9 cellular contexts compared by ENCODE assay signal in the genomic region with DNA sequence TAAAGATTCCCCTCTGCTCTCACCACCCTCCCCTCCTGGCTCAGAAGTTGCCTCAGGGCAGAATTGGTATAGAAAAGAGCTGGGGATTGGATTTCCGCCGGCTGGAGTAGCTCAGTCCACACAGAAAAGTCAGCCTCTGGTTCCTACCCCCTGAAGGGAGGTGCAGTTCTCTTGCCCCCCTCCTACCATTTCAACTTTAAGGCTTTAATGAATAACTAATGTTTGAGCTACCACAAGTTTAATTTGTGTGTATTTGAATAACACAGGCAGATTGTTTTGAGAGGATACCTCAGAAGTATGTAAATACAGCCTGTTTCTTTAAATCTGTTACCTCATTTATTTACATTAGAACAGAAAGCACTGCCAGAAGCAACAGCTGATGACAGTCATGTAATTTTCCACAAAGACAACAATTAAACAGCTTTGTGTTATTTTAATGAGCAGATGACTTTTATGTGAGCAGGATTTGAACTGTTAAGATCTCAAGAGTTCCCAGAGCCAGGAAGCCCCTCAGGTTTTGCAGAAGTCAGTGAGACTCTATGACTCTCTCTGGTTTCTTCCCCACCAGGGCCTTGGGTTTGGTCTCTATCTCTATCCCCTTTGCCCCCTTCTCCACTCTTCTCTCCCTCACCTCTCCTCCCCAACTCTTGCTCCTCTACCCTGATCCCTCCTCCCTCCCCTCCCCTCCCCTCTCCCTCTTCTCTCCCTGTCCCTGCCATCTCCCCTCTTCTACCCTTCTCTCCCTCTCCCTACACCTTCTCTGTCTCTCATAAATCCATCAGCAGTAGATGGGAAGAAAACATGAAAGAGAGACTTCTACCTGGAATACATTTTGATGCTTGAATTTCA. TPM values are rescaled to one million over a fixed set of nuclear protein-coding genes. Genes with fewer than 3 reads are reported as not detected.
DNase-seq lines count a peak whose midpoint lies in the region; ATAC-seq, FAIRE-seq and TF ChIP-seq lines count a peak whose summit lies in the region.
"Had no signal": no experiment of that assay in that cellular context is flagged by ENCODE, and none has a peak within 500 bp of the region (broad histone marks: within the 10 kb centered on the region; RNA-seq: fewer than 3 reads in every experiment).

No MANE protein-coding gene starts in this region.

- peak overlapping the region; percentile 65 to 87 for H3K27ac ChIP-seq in A549

- no peaks in the 10 kb centered on the region for H3K9me3 ChIP-seq in A549

- POLR2A ChIA-PET in A549 (lab: Yijun Ruan, JAX): no interaction called here

- peak overlapping the region; percentile 28 for H3K27ac Mint-ChIP-seq in activated T-helper 1 cell treated with anti-CD3 and anti-CD28 coated beads, Interleukin-12 subunit alpha, Interleukin-12 subunit beta, Interleukin-2, Interleukin-4 antibody, amounts not matched to agents 30 ng/mL and 10 ng/mL and 1 ng/mL, durations not matched to agents 14 hours and 24 hours and 36 hours

- peak overlapping the region; percentile 52 for H3K4me3 Mint-ChIP-seq in activated T-helper 1 cell treated with anti-CD3 and anti-CD28 coated beads, Interleukin-12 subunit alpha, Interleukin-12 subunit beta, Interleukin-2, Interleukin-4 antibody, amounts not matched to agents 30 ng/mL and 10 ng/mL and 1 ng/mL, durations not matched to agents 14 hours and 24 hours and 36 hours
- no peak overlapping the region for H3K4me3 Mint-ChIP-seq in activated T-cell treated with anti-CD3 and anti-CD28 coated beads, Interleukin-2, amount 50 U/mL, for 4 hours

- no peak overlapping the region for H3K4me3 ChIP-seq in A549

- TF ChIP-seq RAD21 in A549 (conservative IDR thresholded peaks at IDR 0.05 in 1 of 2, IDR thresholded peaks at IDR 0.05 in 1 of 2): no peak

- ATAC-seq in A549 (no peak), GM19023 (IDR thresholded peaks at IDR 0.05; ENCODE audit: unreplicated experiment) (no peak), GM21360 (IDR thresholded peaks at IDR 0.05; ENCODE audit: unreplicated experiment) (no peak)
- no peak for ATAC-seq in activated T-cell treated with anti-CD3 and anti-CD28 coated beads, Interleukin-2, amount 50 U/mL, for 4 hours

- H3K27me3 Mint-ChIP-seq in activated T-helper 1 cell treated with anti-CD3 and anti-CD28 coated beads, Interleukin-12 subunit alpha, Interleukin-12 subunit beta, Interleukin-2, Interleukin-4 antibody, amounts not matched to agents 30 ng/mL and 10 ng/mL and 1 ng/mL, durations not matched to agents 14 hours and 24 hours and 36 hours (ENCODE audit: insufficient read depth): no peaks in the 10 kb centered on the region
- no peaks in the 10 kb centered on the region for H3K27me3 Mint-ChIP-seq in activated T-cell treated with anti-CD3 and anti-CD28 coated beads, Interleukin-2, amount 50 U/mL, for 4 hours (ENCODE audit: low read depth)

- H3K4me1 ChIP-seq in A549: peaks cover 86% of the 10 kb centered on the region

- intact Hi-C loops in activated T-helper 1 cell treated with anti-CD3 and anti-CD28 coated beads, Interleukin-12 subunit alpha, Interleukin-12 subunit beta, Interleukin-2, Interleukin-4 antibody, amounts not matched to agents 30 ng/mL and 10 ng/mL and 1 ng/mL, durations not matched to agents 14 hours and 24 hours and 36 hours (cut with micrococcal nuclease): loop anchor here (10.0 kb wide), 1 partner anchor 929 kb away; no protein-coding TSS in a partner anchor

- H3K4me2 ChIP-seq in A549: peak overlapping the region; percentile 68

- peaks cover 90% of the 10 kb centered on the region for H3K4me1 Mint-ChIP-seq in activated T-helper 1 cell treated with anti-CD3 and anti-CD28 coated beads, Interleukin-12 subunit alpha, Interleukin-12 subunit beta, Interleukin-2, Interleukin-4 antibody, amounts not matched to agents 30 ng/mL and 10 ng/mL and 1 ng/mL, durations not matched to agents 14 hours and 24 hours and 36 hours (ENCODE audit: low read depth)
- peaks cover 58% of the 10 kb centered on the region for H3K4me1 Mint-ChIP-seq in activated T-cell treated with anti-CD3 and anti-CD28 coated beads, Interleukin-2, amount 50 U/mL, for 4 hours (ENCODE audit: low read depth)

- no peak for TF ChIP-seq CTCF in A549 (IDR thresholded peaks at IDR 0.05)

- CTCF ChIA-PET in A549 (lab: Yijun Ruan, JAX): no interaction called here

- H3K36me3 Mint-ChIP-seq in activated T-helper 1 cell treated with anti-CD3 and anti-CD28 coated beads, Interleukin-12 subunit alpha, Interleukin-12 subunit beta, Interleukin-2, Interleukin-4 antibody, amounts not matched to agents 30 ng/mL and 10 ng/mL and 1 ng/mL, durations not matched to agents 14 hours and 24 hours and 36 hours (ENCODE audit: low read depth): peaks cover 50% of the 10 kb centered on the region
- peaks cover 11% of the 10 kb centered on the region for H3K36me3 Mint-ChIP-seq in activated T-cell treated with anti-CD3 and anti-CD28 coated beads, Interleukin-2, amount 50 U/mL, for 4 hours (ENCODE audit: insufficient read depth)

- WGBS in A549 (ENCODE audit: missing lambda C conversion rate): 44% methylated on average over 2 of the region's 2 CpGs

- no peak for TF ChIP-seq POLR2A in A549 (IDR thresholded peaks at IDR 0.05; ENCODE audit: low read length)

- no peak for FAIRE-seq in A549 (lab: Jason Lieb, UNC)
- no peak for FAIRE-seq in RCC 7860 (lab: Jason Lieb, UNC)

- peak in 1 of 2 experiments; percentile 22 for DNase-seq in A549 (ENCODE audit: low read depth in 1 of 2, low spot score in 1 of 2)
- peak; percentile 73 for DNase-seq in M059J (ENCODE audit: low read depth)
- no peak for DNase-seq in activated T-helper 1 cell treated with anti-CD3 and anti-CD28 coated beads, Interleukin-12 subunit alpha, Interleukin-12 subunit beta, Interleukin-2, Interleukin-4 antibody, amounts not matched to agents 30 ng/mL and 10 ng/mL and 1 ng/mL, durations not matched to agents 14 hours and 24 hours and 36 hours (ENCODE audit: low spot score)
- peak; percentile 59 for DNase-seq in iris pigment epithelial cell (ENCODE audit: low read depth)
- DNase-seq in RCC 7860 (ENCODE audit: low spot score): no peak
- DNase-seq in activated T-cell treated with anti-CD3 and anti-CD28 coated beads, Interleukin-2, amount 50 U/mL, for 4 hours: no peak
- DNase-seq: activated CD8-positive, alpha-beta memory T cell treated with anti-CD3 and anti-CD28 coated beads, Interleukin-2, amount 50 U/mL, for 4 hours had no signal

- no peaks in the 10 kb centered on the region for H3K9me3 Mint-ChIP-seq in activated T-helper 1 cell treated with anti-CD3 and anti-CD28 coated beads, Interleukin-12 subunit alpha, Interleukin-12 subunit beta, Interleukin-2, Interleukin-4 antibody, amounts not matched to agents 30 ng/mL and 10 ng/mL and 1 ng/mL, durations not matched to agents 14 hours and 24 hours and 36 hours
- no peaks in the 10 kb centered on the region for H3K9me3 Mint-ChIP-seq in activated T-cell treated with anti-CD3 and anti-CD28 coated beads, Interleukin-2, amount 50 U/mL, for 4 hours

- TF ChIP-seq EP300 in A549 (IDR thresholded peaks at IDR 0.05): no peak; a peak in 1 of 5 replicates

TF ChIP-seq in A549, 52 proteins besides CTCF, POLR2A, EP300 and RAD21 (continues in another document):
- TF ChIP-seq NFE2L2 (conservative IDR thresholded peaks at IDR 0.05; ENCODE audit: low read length): no peak
- TF ChIP-seq TFCP2L1 (CRISPR knock-in tag; IDR thresholded peaks at IDR 0.05): no peak
- no peak for TF ChIP-seq KDM1A (IDR thresholded peaks at IDR 0.05; ENCODE audit: low read depth)
- TF ChIP-seq CHD4 (IDR thresholded peaks at IDR 0.05; ENCODE audit: borderline replicate concordance): no peak
- no peak for TF ChIP-seq CBX2 (IDR thresholded peaks at IDR 0.05; ENCODE audit: borderline replicate concordance, low read depth)
- TF ChIP-seq CHD2 (IDR thresholded peaks at IDR 0.05; ENCODE audit: low read length, partially characterized antibody): no peak
- TF ChIP-seq, protein P1, sequence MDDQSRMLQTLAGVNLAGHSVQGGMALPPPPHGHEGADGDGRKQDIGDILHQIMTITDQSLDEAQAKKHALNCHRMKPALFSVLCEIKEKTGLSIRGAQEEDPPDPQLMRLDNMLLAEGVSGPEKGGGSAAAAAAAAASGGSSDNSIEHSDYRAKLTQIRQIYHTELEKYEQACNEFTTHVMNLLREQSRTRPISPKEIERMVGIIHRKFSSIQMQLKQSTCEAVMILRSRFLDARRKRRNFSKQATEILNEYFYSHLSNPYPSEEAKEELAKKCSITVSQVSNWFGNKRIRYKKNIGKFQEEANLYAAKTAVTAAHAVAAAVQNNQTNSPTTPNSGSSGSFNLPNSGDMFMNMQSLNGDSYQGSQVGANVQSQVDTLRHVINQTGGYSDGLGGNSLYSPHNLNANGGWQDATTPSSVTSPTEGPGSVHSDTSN (IDR thresholded peaks at IDR 0.05): no peak
- TF ChIP-seq, protein P2, sequence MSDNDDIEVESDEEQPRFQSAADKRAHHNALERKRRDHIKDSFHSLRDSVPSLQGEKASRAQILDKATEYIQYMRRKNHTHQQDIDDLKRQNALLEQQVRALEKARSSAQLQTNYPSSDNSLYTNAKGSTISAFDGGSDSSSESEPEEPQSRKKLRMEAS (IDR thresholded peaks at IDR 0.05): no peak

RNA-seq across cellular contexts. Expression of a gene that starts 26.3 kb away (rescaled TPM):
- polyA plus RNA-seq in A549 (2011; rRNA removed): 4.8 and 5.0 TPM in 2 replicates
- 2.1 and 3.0 TPM in 2 replicates for polyA plus RNA-seq in A549 (2012; cell fraction: cytosol; rRNA removed)
- 3.9 and 4.1 TPM in 2 replicates for polyA plus RNA-seq in A549 (2012; cell fraction: nucleus; rRNA removed)
- polyA plus RNA-seq in A549 (2017; fragmentation: RNase III; extraction: RNeasy Plus Mini Kit Qiagen cat#74134 plus additional on column Dnase treatment): 3.4 to 5.4 TPM (median 5.2 TPM) in 3 replicates
- polyA minus RNA-seq in A549 (2011; rRNA and poly(A)+ RNA removed): 7.3 and 8.7 TPM in 2 replicates
- 44.3 and 51.8 TPM in 2 replicates for total RNA-seq in M059J (2014; rRNA removed; shearing (Covaris generic))
- 19.2 and 19.4 TPM in 2 replicates for total RNA-seq in activated T-helper 1 cell treated with anti-CD3 and anti-CD28 coated beads, Interleukin-12 subunit alpha, Interleukin-12 subunit beta, Interleukin-2, Interleukin-4 antibody, amounts not matched to agents 30 ng/mL and 10 ng/mL and 1 ng/mL, durations not matched to agents 14 hours and 24 hours and 36 hours
- 10 to 100 TPM in 2 of 3 donors, 1 to 10 TPM in 1; 9.4 to 17.1 (median 12.4) TPM for total RNA-seq in activated T-cell treated with anti-CD3 and anti-CD28 coated beads, Interleukin-2, amount 50 U/mL, for 4 hours

Comparison
In these comparisons a context has a peak if more than half of its experiments do, and no peak if none do; other contexts are left out.
1. DNase-seq: peak in M059J (single experiment) and iris pigment epithelial cell (single experiment); none in activated T-helper 1 cell treated with anti-CD3 and anti-CD28 coated beads, Interleukin-12 subunit alpha, Interleukin-12 subunit beta, Interleukin-2, Interleukin-4 antibody, amounts not matched to agents 30 ng/mL and 10 ng/mL and 1 ng/mL, durations not matched to agents 14 hours and 24 hours and 36 hours (single experiment), RCC 7860 (single experiment) and activated T-cell treated with anti-CD3 and anti-CD28 coated beads, Interleukin-2, amount 50 U/mL, for 4 hours (single experiment).